33 cellular contexts compared by ENCODE assay signal in the genomic region with DNA sequence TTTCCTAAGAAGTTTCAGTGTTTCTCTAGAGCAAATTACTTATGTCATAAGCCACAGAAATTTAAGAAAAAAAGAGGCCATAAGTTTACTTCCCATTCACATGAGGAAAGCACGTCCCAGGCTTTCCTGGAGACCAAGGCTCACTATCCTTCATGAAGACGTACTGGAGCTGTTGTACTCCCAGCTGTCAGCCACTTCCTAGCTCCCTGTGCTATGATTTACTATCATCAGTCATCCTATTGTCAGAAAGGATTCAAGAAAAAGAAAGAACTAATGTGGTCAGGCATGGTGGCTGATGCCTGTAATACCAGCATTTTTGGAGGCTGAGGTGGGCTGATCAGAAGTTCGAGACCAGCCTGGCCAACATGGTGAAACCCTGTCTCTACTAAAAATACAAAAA.
"Had no signal": no experiment of that assay in that cellular context is flagged by ENCODE, and none has a peak within 500 bp of the region (broad histone marks: within the 10 kb centered on the region; RNA-seq: fewer than 3 reads in every experiment).

No MANE protein-coding gene starts in this region.

- H3K27me3 ChIP-seq: adrenal gland had no signal

- H3K36me3 ChIP-seq: adrenal gland had no signal

- H3K9me3 ChIP-seq: adrenal gland had no signal

- H3K9me3 Mint-ChIP-seq: activated CD4-positive, alpha-beta T cell treated with anti-CD3 and anti-CD28 coated beads, Interleukin-2, amount 10 ng/mL, durations not matched to agents 24 days and 14 days; activated naive CD4-positive, alpha-beta T cell treated with anti-CD3 and anti-CD28 coated beads, Interleukin-2, amount 10 ng/mL, durations not matched to agents 7 days and 5 days; activated T-helper 1 cell treated with anti-CD3 and anti-CD28 coated beads, Interleukin-12 subunit alpha, Interleukin-12 subunit beta, Interleukin-2, Interleukin-4 antibody, amounts not matched to agents 30 ng/mL and 10 ng/mL and 1 ng/mL, durations not matched to agents 14 hours and 24 hours and 36 hours; T-helper 2 cell treated with Interferon-gamma antibody and Interleukin-4, amounts not matched to agents 5 μg/mL and 100 μg/mL, for 36 hours had no signal

- ATAC-seq: activated CD8-positive, alpha-beta T cell treated with anti-CD3 and anti-CD28 coated beads for 36 hours; activated naive CD4-positive, alpha-beta T cell treated with anti-CD3 and anti-CD28 coated beads, Interleukin-2, amount 50 U/mL, for 72 hours; activated T-cell treated with anti-CD3 and anti-CD28 coated beads, Interleukin-2, amount 50 U/mL, for 4 hours; activated T-cell treated with anti-CD3 and anti-CD28 coated beads, Interleukin-2, amount 50 U/mL, for 72 hours had no signal

- H3K4me3 Mint-ChIP-seq: activated B cell treated with CpG ODN at 0.5 μM for 24 hours; activated CD4-positive, alpha-beta memory T cell treated with anti-CD3 and anti-CD28 coated beads for 36 hours; activated CD4-positive, alpha-beta T cell treated with anti-CD3 and anti-CD28 coated beads, Interleukin-2, amount 10 ng/mL, durations not matched to agents 24 days and 14 days; activated CD8-positive, alpha-beta T cell treated with anti-CD3 and anti-CD28 coated beads for 36 hours; activated naive CD4-positive, alpha-beta T cell treated with anti-CD3 and anti-CD28 coated beads, Interleukin-2, amount 10 ng/mL, durations not matched to agents 7 days and 5 days; activated naive CD8-positive, alpha-beta T cell treated with anti-CD3 and anti-CD28 coated beads for 36 hours; activated T-cell treated with anti-CD3 and anti-CD28 coated beads, Interleukin-2, amount 50 U/mL, for 4 hours; activated T-cell treated with anti-CD3 and anti-CD28 coated beads, Interleukin-2, amount 50 U/mL, for 72 hours; activated T-helper 1 cell treated with anti-CD3 and anti-CD28 coated beads, Interleukin-12 subunit alpha, Interleukin-12 subunit beta, Interleukin-2, Interleukin-4 antibody, amounts not matched to agents 30 ng/mL and 10 ng/mL and 1 ng/mL, durations not matched to agents 14 hours and 24 hours and 36 hours; brain; T-helper 1 cell treated with Interleukin-12 subunit alpha and Interleukin-12 subunit beta and Interleukin-4 antibody, amounts not matched to agents 30 μg/mL and 1 μg/mL, for 36 hours; T-helper 2 cell treated with Interferon-gamma antibody and Interleukin-4, amounts not matched to agents 5 μg/mL and 100 μg/mL, for 36 hours had no signal

- H3K27me3 Mint-ChIP-seq: activated CD4-positive, alpha-beta T cell treated with anti-CD3 and anti-CD28 coated beads, Interleukin-2, amount 10 ng/mL, durations not matched to agents 24 days and 14 days; activated CD8-positive, alpha-beta T cell treated with anti-CD3 and anti-CD28 coated beads for 36 hours; activated naive CD4-positive, alpha-beta T cell treated with anti-CD3 and anti-CD28 coated beads, Interleukin-2, amount 10 ng/mL, durations not matched to agents 7 days and 5 days had no signal

- H3K4me1 Mint-ChIP-seq: activated B cell treated with CpG ODN at 0.5 μM for 24 hours; activated CD4-positive, alpha-beta T cell treated with anti-CD3 and anti-CD28 coated beads, Interleukin-2, amount 10 ng/mL, durations not matched to agents 24 days and 14 days; activated naive CD4-positive, alpha-beta T cell treated with anti-CD3 and anti-CD28 coated beads, Interleukin-2, amount 10 ng/mL, durations not matched to agents 7 days and 5 days; activated naive CD8-positive, alpha-beta T cell treated with anti-CD3 and anti-CD28 coated beads for 36 hours had no signal

- H3K4me3 ChIP-seq: adrenal gland had no signal

- H3K27ac ChIP-seq: adrenal gland, VCaP had no signal

- H3K4me1 ChIP-seq: adrenal gland had no signal

- DNase-seq: activated B cell treated with CpG ODN at 0.5 μM for 24 hours; activated CD4-positive, alpha-beta memory T cell treated with anti-CD3 and anti-CD28 coated beads for 36 hours; activated CD4-positive, alpha-beta T cell treated with anti-CD3 and anti-CD28 coated beads for 4 hours; activated CD4-positive, alpha-beta T cell treated with anti-CD3 and anti-CD28 coated beads, Interleukin-2, amount 10 ng/mL, durations not matched to agents 24 days and 14 days; activated CD4-positive, alpha-beta T cell treated with anti-CD3 and anti-CD28 coated beads, Interleukin-2, amount 50 U/mL, for 1 hour; activated CD4-positive, alpha-beta T cell treated with anti-CD3 and anti-CD28 coated beads, Interleukin-2, amount 50 U/mL, for 4 hours; activated CD4-positive, CD25-positive, alpha-beta regulatory T cell treated with anti-CD3 and anti-CD28 coated beads, Interleukin-2, amount 50 U/mL, for 72 hours; activated CD8-positive, alpha-beta memory T cell treated with anti-CD3 and anti-CD28 coated beads, Interleukin-2, amount 50 U/mL, for 4 hours; activated CD8-positive, alpha-beta T cell treated with anti-CD3 and anti-CD28 coated beads for 36 hours; activated effector memory CD4-positive, alpha-beta T cell treated with Interleukin-2 at 50 U/mL for 16 hours; activated gamma-delta T cell; activated naive CD4-positive, alpha-beta T cell treated with anti-CD3 and anti-CD28 coated beads, Interleukin-2, amount 10 ng/mL, durations not matched to agents 7 days and 5 days; activated naive CD4-positive, alpha-beta T cell treated with Interleukin-2 at 50 U/mL for 16 hours; activated naive CD8-positive, alpha-beta T cell treated with anti-CD3 and anti-CD28 coated beads for 36 hours; activated T-cell treated with anti-CD3 and anti-CD28 coated beads for 4 hours; activated T-cell treated with anti-CD3 and anti-CD28 coated beads, Interleukin-2, amount 50 U/mL, for 1 hour; activated T-cell treated with anti-CD3 and anti-CD28 coated beads, Interleukin-2, amount 50 U/mL, for 4 hours; activated T-cell treated with anti-CD3 and anti-CD28 coated beads, Interleukin-2, amount 50 U/mL, for 72 hours; adrenal gland; amniotic stem cell; aorta; central memory CD4-positive, alpha-beta T cell; T-helper 2 cell; T-helper 9 cell had no signal

- FAIRE-seq: colon, TTC549 had no signal

- H3K36me3 Mint-ChIP-seq: activated CD4-positive, alpha-beta memory T cell treated with anti-CD3 and anti-CD28 coated beads for 36 hours; activated naive CD4-positive, alpha-beta T cell treated with anti-CD3 and anti-CD28 coated beads, Interleukin-2, amount 10 ng/mL, durations not matched to agents 7 days and 5 days; activated naive CD4-positive, alpha-beta T cell treated with anti-CD3 and anti-CD28 coated beads, Interleukin-2, amount 50 U/mL, for 72 hours; activated naive CD8-positive, alpha-beta T cell treated with anti-CD3 and anti-CD28 coated beads for 36 hours had no signal

- H3K27ac Mint-ChIP-seq: activated B cell treated with CpG ODN at 0.5 μM for 24 hours; activated CD4-positive, alpha-beta memory T cell treated with anti-CD3 and anti-CD28 coated beads for 36 hours; activated CD4-positive, alpha-beta T cell treated with anti-CD3 and anti-CD28 coated beads, Interleukin-2, amount 10 ng/mL, durations not matched to agents 24 days and 14 days; activated CD8-positive, alpha-beta T cell treated with anti-CD3 and anti-CD28 coated beads for 36 hours; activated naive CD4-positive, alpha-beta T cell treated with anti-CD3 and anti-CD28 coated beads, Interleukin-2, amount 10 ng/mL, durations not matched to agents 7 days and 5 days; activated naive CD4-positive, alpha-beta T cell treated with anti-CD3 and anti-CD28 coated beads, Interleukin-2, amount 50 U/mL, for 72 hours; activated naive CD8-positive, alpha-beta T cell treated with anti-CD3 and anti-CD28 coated beads for 36 hours; activated T-cell treated with anti-CD3 and anti-CD28 coated beads, Interleukin-2, amount 50 U/mL, for 72 hours; activated T-helper 1 cell treated with anti-CD3 and anti-CD28 coated beads, Interleukin-12 subunit alpha, Interleukin-12 subunit beta, Interleukin-2, Interleukin-4 antibody, amounts not matched to agents 30 ng/mL and 10 ng/mL and 1 ng/mL, durations not matched to agents 14 hours and 24 hours and 36 hours; activated T-helper 2 cell treated with anti-CD3 and anti-CD28 coated beads, Interferon-gamma antibody, Interleukin-2, Interleukin-4, amounts not matched to agents 10 μg/mL and 5 μg/mL and 100 μg/mL, durations not matched to agents 14 hours and 24 hours and 36 hours; brain; T-helper 1 cell treated with Interleukin-12 subunit alpha and Interleukin-12 subunit beta and Interleukin-4 antibody, amounts not matched to agents 30 μg/mL and 1 μg/mL, for 36 hours; T-helper 2 cell treated with Interferon-gamma antibody and Interleukin-4, amounts not matched to agents 5 μg/mL and 100 μg/mL, for 36 hours had no signal
